In the genomic region with DNA sequence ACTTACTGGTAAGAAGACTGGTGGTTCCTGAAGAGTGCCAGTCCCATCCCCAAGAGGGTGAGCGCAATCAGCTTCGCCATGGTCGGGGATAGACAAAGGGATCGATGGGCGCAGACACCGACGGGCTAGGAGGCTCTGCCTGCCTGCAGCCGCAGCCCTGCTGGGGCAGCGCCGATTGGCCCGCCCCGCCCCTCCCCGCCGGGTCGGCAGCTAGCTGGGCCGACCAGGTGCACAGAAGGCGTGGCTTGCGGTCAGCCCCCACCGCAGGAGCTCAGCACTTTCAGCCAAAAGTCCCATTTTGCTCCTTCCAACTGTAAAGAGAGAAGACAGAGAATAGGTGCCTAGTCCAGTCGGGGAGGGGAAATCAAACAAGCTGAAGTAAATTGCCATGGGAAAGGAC, we compare ENCODE assay signal across 11 cellular contexts. TPM values are rescaled to one million over a fixed set of nuclear protein-coding genes. Genes with fewer than 3 reads are reported as not detected.
DNase-seq lines count a peak whose midpoint lies in the region; ATAC-seq and TF ChIP-seq lines count a peak whose summit lies in the region.
"Had no signal": no experiment of that assay in that cellular context is flagged by ENCODE, and none has a peak within 500 bp of the region (broad histone marks: within the 10 kb centered on the region; RNA-seq: fewer than 3 reads in every experiment).

A gene (minus strand): TSS at position 137 of the 400 bp plus-strand sequence. CDS start 57 bp downstream, at position 80.

- peaks cover 5% of the 10 kb centered on the region for H3K4me1 Mint-ChIP-seq in activated CD8-positive, alpha-beta T cell treated with anti-CD3 and anti-CD28 coated beads, Interleukin-2, amount 10 ng/mL, durations not matched to agents 7 days and 5 days (ENCODE audit: low read depth)
- H3K4me1 Mint-ChIP-seq in neural progenitor cell = peaks cover 2% of the 10 kb centered on the region

- peak; percentile 17 for DNase-seq in NCI-H510A treated with DMSO at 0.1 percent for 48 hours (lab: John Stamatoyannopoulos, UW)
- DNase-seq in NCI-H510A (lab: John Stamatoyannopoulos, UW) = no peak
- peak; percentile 21 for DNase-seq in activated CD8-positive, alpha-beta T cell treated with anti-CD3 and anti-CD28 coated beads, Interleukin-2, amount 10 ng/mL, durations not matched to agents 7 days and 5 days
- peak; percentile 70 for DNase-seq in neural progenitor cell (ENCODE audit: low spot score)
- no peak for DNase-seq in OCI-LY7 (ENCODE audit: low spot score)
- DNase-seq: cortex of kidney, left ventricle myocardium superior had no signal

- POLR2A ChIA-PET in activated CD8-positive, alpha-beta T cell treated with anti-CD3 and anti-CD28 coated beads, Interleukin-2, amount 10 ng/mL, durations not matched to agents 7 days and 5 days (lab: Charles Lee) = no interaction called here
- POLR2A ChIA-PET in OCI-LY7 (lab: Charles Lee) = no interaction called here

- no peak for TF ChIP-seq CTCF in neural progenitor cell (IDR thresholded peaks at IDR 0.05)
- no peak for TF ChIP-seq CTCF in OCI-LY7 (conservative IDR thresholded peaks at IDR 0.05; ENCODE audit: low read length)

- CTCF ChIA-PET in activated CD8-positive, alpha-beta T cell treated with anti-CD3 and anti-CD28 coated beads, Interleukin-2, amount 10 ng/mL, durations not matched to agents 7 days and 5 days (lab: Charles Lee) = interaction anchor here (1.3 kb wide), 1 partner anchor 152 kb away, joined by 3 read pairs; no protein-coding TSS in a partner anchor
- CTCF ChIA-PET in OCI-LY7 (lab: Charles Lee; ENCODE audit: unreplicated experiment) = no interaction called here

- H3K4me3 Mint-ChIP-seq in activated CD8-positive, alpha-beta T cell treated with anti-CD3 and anti-CD28 coated beads, Interleukin-2, amount 10 ng/mL, durations not matched to agents 7 days and 5 days = no peak within 1 kb of the TSS
- no peak within 1 kb of the TSS for H3K4me3 Mint-ChIP-seq in neural progenitor cell

- H3K9me2 ChIP-seq in OCI-LY7 (ENCODE audit: insufficient read depth, low read length) = no peaks in the 10 kb centered on the region

- ATAC-seq in HG03135 (IDR thresholded peaks at IDR 0.05; ENCODE audit: unreplicated experiment) (peak; percentile 53), GM21526 (IDR thresholded peaks at IDR 0.05; ENCODE audit: low FRiP score, unreplicated experiment) (no peak), HG02884 (IDR thresholded peaks at IDR 0.05; ENCODE audit: unreplicated experiment) (no peak)
- peak; percentile 67 for ATAC-seq in activated CD8-positive, alpha-beta T cell treated with anti-CD3 and anti-CD28 coated beads, Interleukin-2, amount 10 ng/mL, durations not matched to agents 7 days and 5 days
- ATAC-seq: left ventricle myocardium superior had no signal

- H3K79me2 ChIP-seq in neural progenitor cell (ENCODE audit: low read depth) = no peaks in the 10 kb centered on the region
- H3K79me2 ChIP-seq in OCI-LY7 (ENCODE audit: insufficient read depth, low read depth, low read length) = no peaks in the 10 kb centered on the region

- H3K9ac ChIP-seq in neural progenitor cell = no peak within 1 kb of the TSS

- H3K27me3 Mint-ChIP-seq in activated CD8-positive, alpha-beta T cell treated with anti-CD3 and anti-CD28 coated beads, Interleukin-2, amount 10 ng/mL, durations not matched to agents 7 days and 5 days (ENCODE audit: low read depth) = peaks cover 11% of the 10 kb centered on the region
- peaks cover 6% of the 10 kb centered on the region for H3K27me3 Mint-ChIP-seq in neural progenitor cell (ENCODE audit: insufficient read depth, low read depth)

- H4K20me1 ChIP-seq in neural progenitor cell (ENCODE audit: low read depth) (no peaks in the 10 kb centered on the region), OCI-LY7 (ENCODE audit: insufficient read depth, low read length) (no peaks in the 10 kb centered on the region)

- H2AFZ ChIP-seq in neural progenitor cell (replicated peaks) (peak within 1 kb of the TSS; percentile 83), OCI-LY7 (ENCODE audit: low read length) (no peak within 1 kb of the TSS)

- no peaks in the 10 kb centered on the region for H3K9me3 ChIP-seq in neural progenitor cell (ENCODE audit: low read depth)
- no peaks in the 10 kb centered on the region for H3K9me3 ChIP-seq in OCI-LY7 (ENCODE audit: low read length)

- intact Hi-C loops in OCI-LY7 (cut with micrococcal nuclease; ENCODE audit: unreplicated experiment) = no loop called here

- H3K27ac Mint-ChIP-seq in activated CD8-positive, alpha-beta T cell treated with anti-CD3 and anti-CD28 coated beads, Interleukin-2, amount 10 ng/mL, durations not matched to agents 7 days and 5 days = no peak within 1 kb of the TSS
- no peak within 1 kb of the TSS for H3K27ac Mint-ChIP-seq in neural progenitor cell

- H3F3A ChIP-seq in neural progenitor cell (ENCODE audit: low read depth) = no peaks in the 10 kb centered on the region

- BruUV-seq in OCI-LY7 (replicated peaks; lab: Mats Ljungman, UMichigan) = no TSS peak

- no peaks in the 10 kb centered on the region for H3K9me3 Mint-ChIP-seq in activated CD8-positive, alpha-beta T cell treated with anti-CD3 and anti-CD28 coated beads, Interleukin-2, amount 10 ng/mL, durations not matched to agents 7 days and 5 days (ENCODE audit: insufficient read depth)
- no peaks in the 10 kb centered on the region for H3K9me3 Mint-ChIP-seq in neural progenitor cell

- H3K27ac ChIP-seq in neural progenitor cell (no peak within 1 kb of the TSS), OCI-LY7 (ENCODE audit: low read depth, low read length, poor library complexity, severe bottlenecking) (no peak within 1 kb of the TSS)

- H3K27me3 ChIP-seq in neural progenitor cell = peaks cover 24% of the 10 kb centered on the region

- H3K4me1 ChIP-seq in neural progenitor cell = peaks cover 4% of the 10 kb centered on the region
- H3K4me1 ChIP-seq in OCI-LY7 (ENCODE audit: insufficient read depth, low read length, poor library complexity, severe bottlenecking) = no peaks in the 10 kb centered on the region

- H3K4me3 ChIP-seq in neural progenitor cell = peak within 1 kb of the TSS; percentile 35
- no peak within 1 kb of the TSS for H3K4me3 ChIP-seq in OCI-LY7 (ENCODE audit: low read depth, low read length, poor library complexity, severe bottlenecking)

- H3K36me3 Mint-ChIP-seq in activated CD8-positive, alpha-beta T cell treated with anti-CD3 and anti-CD28 coated beads, Interleukin-2, amount 10 ng/mL, durations not matched to agents 7 days and 5 days (ENCODE audit: low read depth) = no peaks in the 10 kb centered on the region
- no peaks in the 10 kb centered on the region for H3K36me3 Mint-ChIP-seq in neural progenitor cell

- peak within 1 kb of the TSS; percentile 71 for H3K4me2 ChIP-seq in neural progenitor cell
- no peak within 1 kb of the TSS for H3K4me2 ChIP-seq in OCI-LY7 (ENCODE audit: low read length)

- H3K36me3 ChIP-seq in neural progenitor cell (no peaks in the 10 kb centered on the region), OCI-LY7 (ENCODE audit: insufficient read depth, low read length) (no peaks in the 10 kb centered on the region)

RNA-seq across cellular contexts. Expression of the gene that starts here (rescaled TPM):
- not detected for total RNA-seq in activated CD8-positive, alpha-beta T cell treated with anti-CD3 and anti-CD28 coated beads, Interleukin-2, amount 10 ng/mL, durations not matched to agents 7 days and 5 days
- total RNA-seq in neural progenitor cell (ENCODE audit: low replicate concordance) (1.7 and 1.8 TPM in 2 replicates), OCI-LY7 (2022) (not detected in 2 replicates)
- not detected in 2 replicates for total RNA-seq in OCI-LY7 (2014; rRNA removed; shearing (Covaris generic))
- total RNA-seq: left ventricle myocardium superior, M059J had no signal

Comparison
In these comparisons a context has a peak if more than half of its experiments do, and no peak if none do; other contexts are left out.
1. DNase-seq: peak in NCI-H510A treated with DMSO at 0.1 percent for 48 hours (single experiment) and neural progenitor cell (single experiment); none in NCI-H510A (single experiment) and OCI-LY7 (single experiment).
2. Peak in DNase-seq and ATAC-seq in activated CD8-positive, alpha-beta T cell treated with anti-CD3 and anti-CD28 coated beads, Interleukin-2, amount 10 ng/mL, durations not matched to agents 7 days and 5 days; RNA of the gene not detected or under 1 TPM.